8 cellular contexts compared by ENCODE assay signal in the genomic region with DNA sequence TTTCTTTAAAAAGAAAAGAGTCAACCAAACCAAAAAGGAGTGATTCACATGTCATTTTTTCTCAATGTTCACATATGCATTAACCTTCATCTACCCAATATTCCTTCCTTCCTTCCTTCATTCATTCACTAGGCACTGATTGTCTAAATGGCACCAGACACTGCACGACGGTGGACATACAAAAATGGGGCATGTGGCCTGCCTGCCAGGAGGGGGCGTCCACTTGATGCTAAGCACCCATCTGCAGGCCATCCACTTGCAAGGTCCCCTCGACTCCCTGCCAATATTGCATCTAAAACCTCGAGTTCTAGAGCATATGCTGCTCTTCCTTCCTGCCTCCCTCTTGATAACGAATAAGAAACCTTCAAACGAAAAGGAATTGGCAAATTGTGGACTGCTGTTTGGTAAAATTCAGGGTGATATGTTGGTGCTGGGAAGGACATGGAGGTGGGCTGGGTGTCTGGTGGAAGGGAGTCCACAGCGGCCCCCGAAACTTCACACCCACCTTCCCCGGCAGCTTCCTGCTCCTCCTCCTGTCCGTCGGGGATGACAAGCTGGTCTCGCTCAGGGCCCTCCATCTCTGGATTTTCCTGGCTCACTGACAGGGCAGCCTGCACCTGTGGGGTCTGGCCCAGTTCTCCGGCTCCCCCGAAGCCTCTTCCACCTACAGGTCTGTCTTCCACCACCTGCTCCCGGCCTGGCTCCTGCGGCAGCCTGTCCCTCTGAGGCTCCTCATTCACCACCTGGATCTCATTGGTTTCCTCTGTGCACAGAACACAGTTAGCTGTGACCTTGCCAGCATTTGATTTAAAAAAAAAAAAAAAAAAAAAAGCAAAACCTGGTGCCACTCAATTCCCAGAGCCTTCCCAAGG.
A peak's percentile ranks its signal among the peaks of the same experiment; 100 is the strongest.
DNase-seq lines count a peak whose midpoint lies in the region; ATAC-seq and TF ChIP-seq lines count a peak whose summit lies in the region.

No MANE protein-coding gene starts in this region.

- H3K36me3 ChIP-seq in DOHH2 (ENCODE audit: control insufficient read depth, low read length) (no peaks in the 10 kb centered on the region), OCI-LY7 (ENCODE audit: insufficient read depth, low read length) (no peaks in the 10 kb centered on the region), uterus (no peaks in the 10 kb centered on the region), vagina (no peaks in the 10 kb centered on the region)

- no peak overlapping the region for H2AFZ ChIP-seq in OCI-LY7 (ENCODE audit: low read length)

- H4K20me1 ChIP-seq in DOHH2 (ENCODE audit: control insufficient read depth, insufficient read depth, low read depth, low read length) (no peaks in the 10 kb centered on the region), OCI-LY7 (ENCODE audit: insufficient read depth, low read length) (no peaks in the 10 kb centered on the region)

- H3K9me2 ChIP-seq in DOHH2 (replicated peaks; ENCODE audit: control insufficient read depth, low read length) (no peaks in the 10 kb centered on the region), OCI-LY7 (ENCODE audit: insufficient read depth, low read length) (no peaks in the 10 kb centered on the region)

- no peak overlapping the region for H3K4me3 ChIP-seq in DOHH2 (ENCODE audit: low read length)
- no peak overlapping the region for H3K4me3 ChIP-seq in HL-60 (replicated peaks; ENCODE audit: insufficient read depth, low read length)
- H3K4me3 ChIP-seq in OCI-LY7 (ENCODE audit: low read depth, low read length, poor library complexity, severe bottlenecking) = no peak overlapping the region
- H3K4me3 ChIP-seq in fibroblast of the aortic adventitia (ENCODE audit: low read depth, low read length) = no peak overlapping the region
- H3K4me3 ChIP-seq in uterus = no peak overlapping the region
- no peak overlapping the region for H3K4me3 ChIP-seq in vagina

- POLR2A ChIA-PET in OCI-LY7 (lab: Charles Lee) = interaction anchor here (0.6 to 0.7 kb wide), 3 partner anchors 34 to 1672 kb away, joined by 3 to 5 read pairs (median 4); no protein-coding TSS in a partner anchor

- CTCF ChIA-PET in OCI-LY7 (lab: Charles Lee; ENCODE audit: unreplicated experiment) = no interaction called here

- no peak for ATAC-seq in HG02938 (IDR thresholded peaks at IDR 0.05; ENCODE audit: unreplicated experiment)

- peak; percentile 55 for TF ChIP-seq CTCF in DOHH2 (IDR thresholded peaks at IDR 0.05; ENCODE audit: low read depth, low read length, poor library complexity, severe bottlenecking)
- peak; percentile 47 for TF ChIP-seq CTCF in HL-60 (IDR thresholded peaks at IDR 0.05; ENCODE audit: insufficient read depth, low read length)
- TF ChIP-seq CTCF in OCI-LY7 (conservative IDR thresholded peaks at IDR 0.05; ENCODE audit: low read length) = peak; percentile 68
- TF ChIP-seq CTCF in fibroblast of the aortic adventitia (IDR thresholded peaks at IDR 0.05; ENCODE audit: insufficient read depth, low read length) = peak; percentile 57
- TF ChIP-seq CTCF in uterus (IDR thresholded peaks at IDR 0.05) = peak; percentile 26 to 42 (median 30)
- TF ChIP-seq CTCF in vagina (IDR thresholded peaks at IDR 0.05) = no peak

- no peaks in the 10 kb centered on the region for H3K79me2 ChIP-seq in DOHH2 (ENCODE audit: control insufficient read depth, low read length)
- H3K79me2 ChIP-seq in OCI-LY7 (ENCODE audit: insufficient read depth, low read depth, low read length) = no peaks in the 10 kb centered on the region

- H3K4me2 ChIP-seq in DOHH2 (ENCODE audit: low read length) = no peak overlapping the region
- no peak overlapping the region for H3K4me2 ChIP-seq in OCI-LY7 (ENCODE audit: low read length)

- no peaks in the 10 kb centered on the region for H3F3A ChIP-seq in DOHH2 (ENCODE audit: control insufficient read depth, insufficient read depth)

- H3K27me3 ChIP-seq in DOHH2 (ENCODE audit: control insufficient read depth, low read length) (no peaks in the 10 kb centered on the region), HL-60 (ENCODE audit: insufficient read depth, poor library complexity, severe bottlenecking) (no peaks in the 10 kb centered on the region), uterus (no peaks in the 10 kb centered on the region), vagina (no peaks in the 10 kb centered on the region)

- TF ChIP-seq POLR2A in uterus (IDR thresholded peaks at IDR 0.05) (no peak), vagina (IDR thresholded peaks at IDR 0.05) (no peak)

- no peak overlapping the region for H3K27ac ChIP-seq in DOHH2 (ENCODE audit: low read depth, low read length)
- no peak overlapping the region for H3K27ac ChIP-seq in HL-60 (replicated peaks)
- H3K27ac ChIP-seq in OCI-LY7 (ENCODE audit: low read depth, low read length, poor library complexity, severe bottlenecking) = no peak overlapping the region
- no peak overlapping the region for H3K27ac ChIP-seq in uterus
- H3K27ac ChIP-seq in vagina = no peak overlapping the region

- no peaks in the 10 kb centered on the region for H3K4me1 ChIP-seq in DOHH2 (ENCODE audit: control insufficient read depth, low read length)
- H3K4me1 ChIP-seq in OCI-LY7 (ENCODE audit: insufficient read depth, low read length, poor library complexity, severe bottlenecking) = no peaks in the 10 kb centered on the region
- no peaks in the 10 kb centered on the region for H3K4me1 ChIP-seq in uterus
- no peaks in the 10 kb centered on the region for H3K4me1 ChIP-seq in vagina

- H3K9me3 ChIP-seq in DOHH2 (ENCODE audit: control insufficient read depth, insufficient read depth, low read length) (no peaks in the 10 kb centered on the region), OCI-LY7 (ENCODE audit: low read length) (no peaks in the 10 kb centered on the region), uterus (no peaks in the 10 kb centered on the region), vagina (no peaks in the 10 kb centered on the region)

- BruUV-seq in OCI-LY7 (replicated peaks; lab: Mats Ljungman, UMichigan) = no TSS peak

- intact Hi-C loops in OCI-LY7 (cut with micrococcal nuclease; ENCODE audit: unreplicated experiment) = no loop called here
- intact Hi-C loops in uterus (cut with DNase I; ENCODE audit: low total_unique reads) = no loop called here
- intact Hi-C loops in vagina (cut with DNase I) = no loop called here

- DNase-seq in HL-60 (ENCODE audit: low read depth in 1 of 2, low spot score in 1 of 2) (peak; percentile 16 to 50), OCI-LY7 (ENCODE audit: low spot score) (peak; percentile 12), fibroblast of the aortic adventitia (ENCODE audit: low read depth) (peak; percentile 27), uterus (peak in 1 of 2 donors; percentile 38), vagina (ENCODE audit: extremely low spot score in 2 of 2) (no peak), NCI-H774 (lab: John Stamatoyannopoulos, UW) (no peak)

Comparison
In these comparisons a context has a peak if more than half of its experiments do, and no peak if none do; other contexts are left out.
1. CTCF ChIP-seq: peak in DOHH2 (single experiment), HL-60 (single experiment), OCI-LY7 (single experiment), fibroblast of the aortic adventitia (single experiment) and uterus (4 of 4); none in vagina (0 of 3).
2. DNase-seq: peak in HL-60 (2 of 2), OCI-LY7 (single experiment) and fibroblast of the aortic adventitia (single experiment); none in vagina (0 of 2) and NCI-H774 (single experiment).